Comparison of ENCODE assay signal across 14 cellular contexts in the genomic region with DNA sequence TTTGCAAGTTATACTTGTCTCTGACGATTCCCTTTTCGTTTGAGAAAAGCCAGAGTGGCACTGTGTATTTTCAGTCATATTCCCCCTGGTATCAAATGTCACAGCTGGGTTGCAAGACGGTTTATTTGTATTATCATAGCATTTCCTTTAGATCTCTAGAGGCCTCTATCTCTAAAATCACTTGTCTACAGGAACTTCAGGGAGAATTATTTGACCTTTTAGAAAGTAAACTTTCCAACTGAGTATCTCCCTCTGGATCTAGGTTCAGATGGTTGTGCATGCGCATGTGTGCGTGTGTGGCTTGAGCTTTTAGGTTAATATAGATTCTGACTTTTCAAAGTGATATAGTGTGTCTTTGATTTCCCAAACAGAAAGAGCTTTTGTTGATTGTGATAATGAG.
"Had no signal": no experiment of that assay in that cellular context is flagged by ENCODE, and none has a peak within 500 bp of the region (broad histone marks: within the 10 kb centered on the region; RNA-seq: fewer than 3 reads in every experiment).

No MANE protein-coding gene starts in this region.

- H3K27ac ChIP-seq: heart left ventricle, lower lobe of right lung, tibial artery had no signal

- H3K4me1 ChIP-seq: heart left ventricle, lower lobe of right lung, tibial artery had no signal

- H3K9me3 ChIP-seq: heart left ventricle, lower lobe of right lung, tibial artery had no signal

- H3K9me3 Mint-ChIP-seq: activated naive CD8-positive, alpha-beta T cell treated with anti-CD3 and anti-CD28 coated beads, Interleukin-2, amount 10 ng/mL, durations not matched to agents 7 days and 5 days; activated T-helper 1 cell treated with anti-CD3 and anti-CD28 coated beads, Interleukin-12 subunit alpha, Interleukin-12 subunit beta, Interleukin-2, Interleukin-4 antibody, amounts not matched to agents 30 ng/mL and 10 ng/mL and 1 ng/mL, durations not matched to agents 14 hours and 24 hours and 36 hours; dendritic cell treated with granulocyte-macrophage colony-stimulating factor and Interleukin-4, amounts not matched to agents 40 ng/mL and 50 ng/mL, for 4 days; neural crest cell; stimulated activated naive B cell treated with anti-CD40 and anti-IgM and Interleukin-4, amounts not matched to agents 10 μg/mL and 1 μg/mL and 100 μg/mL, for 72 hours had no signal

- H3K4me3 ChIP-seq: heart left ventricle, lower lobe of right lung, tibial artery had no signal

- H3K36me3 ChIP-seq: heart left ventricle, lower lobe of right lung, tibial artery had no signal

- DNase-seq: activated CD4-positive, CD25-positive, alpha-beta regulatory T cell treated with anti-CD3 and anti-CD28 coated beads, Interleukin-2, amount 50 U/mL, for 72 hours; activated naive CD4-positive, alpha-beta T cell; activated naive CD8-positive, alpha-beta T cell treated with anti-CD3 and anti-CD28 coated beads, Interleukin-2, amount 10 ng/mL, durations not matched to agents 7 days and 5 days; anterior cingulate cortex; effector memory CD4-positive, alpha-beta T cell; heart left ventricle; left colon; lower lobe of right lung; stimulated activated CD4-positive, alpha-beta T cell treated with anti-CD3 and anti-CD28 coated beads, Interleukin-2, amount 100 ng/mL, for 48 hours; stimulated activated naive B cell treated with anti-CD40 and anti-IgM and Interleukin-4, amounts not matched to agents 10 μg/mL and 1 μg/mL and 100 μg/mL, for 72 hours; tibial artery had no signal

- H3K27me3 ChIP-seq: tibial artery had no signal

- H3K4me1 Mint-ChIP-seq: neural crest cell had no signal

- H3K27me3 Mint-ChIP-seq: dendritic cell treated with granulocyte-macrophage colony-stimulating factor and Interleukin-4, amounts not matched to agents 40 ng/mL and 50 ng/mL, for 4 days had no signal

- H3K36me3 Mint-ChIP-seq: activated naive CD8-positive, alpha-beta T cell treated with anti-CD3 and anti-CD28 coated beads, Interleukin-2, amount 10 ng/mL, durations not matched to agents 7 days and 5 days; stimulated activated naive B cell treated with anti-CD40 and anti-IgM and Interleukin-4, amounts not matched to agents 10 μg/mL and 1 μg/mL and 100 μg/mL, for 72 hours had no signal

- H3K27ac Mint-ChIP-seq: activated naive CD8-positive, alpha-beta T cell treated with anti-CD3 and anti-CD28 coated beads, Interleukin-2, amount 10 ng/mL, durations not matched to agents 7 days and 5 days; activated T-helper 1 cell treated with anti-CD3 and anti-CD28 coated beads, Interleukin-12 subunit alpha, Interleukin-12 subunit beta, Interleukin-2, Interleukin-4 antibody, amounts not matched to agents 30 ng/mL and 10 ng/mL and 1 ng/mL, durations not matched to agents 14 hours and 24 hours and 36 hours; dendritic cell treated with granulocyte-macrophage colony-stimulating factor and Interleukin-4, amounts not matched to agents 40 ng/mL and 50 ng/mL, for 4 days; stimulated activated naive B cell treated with anti-CD40 and anti-IgM and Interleukin-4, amounts not matched to agents 10 μg/mL and 1 μg/mL and 100 μg/mL, for 72 hours had no signal

- H3K4me3 Mint-ChIP-seq: activated naive CD8-positive, alpha-beta T cell treated with anti-CD3 and anti-CD28 coated beads, Interleukin-2, amount 10 ng/mL, durations not matched to agents 7 days and 5 days; activated T-helper 1 cell treated with anti-CD3 and anti-CD28 coated beads, Interleukin-12 subunit alpha, Interleukin-12 subunit beta, Interleukin-2, Interleukin-4 antibody, amounts not matched to agents 30 ng/mL and 10 ng/mL and 1 ng/mL, durations not matched to agents 14 hours and 24 hours and 36 hours; dendritic cell treated with granulocyte-macrophage colony-stimulating factor and Interleukin-4, amounts not matched to agents 40 ng/mL and 50 ng/mL, for 4 days; neural crest cell; stimulated activated naive B cell treated with anti-CD40 and anti-IgM and Interleukin-4, amounts not matched to agents 10 μg/mL and 1 μg/mL and 100 μg/mL, for 72 hours had no signal
